21 cellular contexts compared by ENCODE assay signal in the genomic region with DNA sequence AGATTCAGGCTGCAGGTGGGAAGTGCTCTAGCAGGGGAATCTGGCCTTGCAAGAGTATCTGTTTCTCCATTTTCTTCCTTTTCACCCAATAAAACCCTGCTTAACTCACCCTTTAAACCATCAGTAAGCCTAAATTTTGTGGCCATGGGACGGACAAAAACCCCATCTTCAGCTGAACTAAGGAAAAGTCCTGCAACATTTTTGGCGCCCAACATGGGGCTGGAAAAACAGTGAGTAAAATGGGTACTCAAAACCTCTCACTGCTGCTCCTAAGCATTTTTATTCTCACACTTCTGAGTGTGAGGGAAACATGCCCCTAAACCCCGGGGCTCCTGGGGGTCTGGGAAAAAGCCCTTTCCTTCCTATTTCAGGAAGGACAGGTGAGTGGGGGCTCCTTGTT.
A peak's percentile ranks its signal among the peaks of the same experiment; 100 is the strongest.
DNase-seq lines count a peak whose midpoint lies in the region; ATAC-seq and TF ChIP-seq lines count a peak whose summit lies in the region.
"Had no signal": no experiment of that assay in that cellular context is flagged by ENCODE, and none has a peak within 500 bp of the region (broad histone marks: within the 10 kb centered on the region; RNA-seq: fewer than 3 reads in every experiment).

No MANE protein-coding gene starts in this region.

- intact Hi-C loops in left lung (cut with DNase I): no loop called here

- H3K4me1 ChIP-seq in neural progenitor cell (no peaks in the 10 kb centered on the region), left lung (no peaks in the 10 kb centered on the region)
- H3K4me1 ChIP-seq: Caco-2, foreskin keratinocyte, left ventricle myocardium inferior, spleen had no signal

- H3K36me3 Mint-ChIP-seq in neural progenitor cell: no peaks in the 10 kb centered on the region
- H3K36me3 Mint-ChIP-seq in effector memory CD8-positive, alpha-beta T cell (ENCODE audit: insufficient read depth): no peaks in the 10 kb centered on the region

- H2AFZ ChIP-seq in neural progenitor cell (replicated peaks): no peak overlapping the region

- no peaks in the 10 kb centered on the region for H3K27me3 Mint-ChIP-seq in neural progenitor cell (ENCODE audit: insufficient read depth, low read depth)
- no peaks in the 10 kb centered on the region for H3K27me3 Mint-ChIP-seq in effector memory CD8-positive, alpha-beta T cell
- H3K27me3 Mint-ChIP-seq: activated CD4-positive, alpha-beta T cell treated with anti-CD3 and anti-CD28 coated beads for 36 hours had no signal

- peaks cover 18% of the 10 kb centered on the region for H3K9me3 Mint-ChIP-seq in neural progenitor cell
- peaks cover 3 to 12% of the 10 kb centered on the region in 2 donors for H3K9me3 Mint-ChIP-seq in effector memory CD8-positive, alpha-beta T cell

- H3K27me3 ChIP-seq in neural progenitor cell: no peaks in the 10 kb centered on the region
- no peaks in the 10 kb centered on the region for H3K27me3 ChIP-seq in left lung
- H3K27me3 ChIP-seq: foreskin keratinocyte, spleen had no signal

- DNase-seq in NCI-H748 (lab: John Stamatoyannopoulos, UW; ENCODE audit: unreplicated experiment) (peak; percentile 32), NCI-H748 treated with DMSO at 0.1 percent for 48 hours (lab: John Stamatoyannopoulos, UW) (no peak), amniotic epithelial cell (ENCODE audit: low read depth) (peak; percentile 47), fibroblast of peridontal ligament (ENCODE audit: extremely low read depth) (peak; percentile 2), neural progenitor cell (ENCODE audit: low spot score) (peak; percentile 5), left lung (no peak), EL (no peak)
- no peak for DNase-seq in effector memory CD8-positive, alpha-beta T cell
- DNase-seq: activated CD4-positive, alpha-beta T cell treated with anti-CD3 and anti-CD28 coated beads for 36 hours; activated gamma-delta T cell; amygdala; effector memory CD4-positive, alpha-beta T cell; GF-D8; left ventricle myocardium inferior; NCI-H187 treated with DMSO at 0.1 percent for 48 hours; NCI-H446; RPMI8226; spleen; T-helper 9 cell had no signal

- H3K9ac ChIP-seq in neural progenitor cell: no peak overlapping the region

- no peak overlapping the region for H3K27ac Mint-ChIP-seq in neural progenitor cell
- H3K27ac Mint-ChIP-seq in effector memory CD8-positive, alpha-beta T cell: no peak overlapping the region
- H3K27ac Mint-ChIP-seq: activated CD4-positive, alpha-beta T cell treated with anti-CD3 and anti-CD28 coated beads for 36 hours had no signal

- H3K27ac ChIP-seq in neural progenitor cell (no peak overlapping the region), left lung (no peak overlapping the region)
- H3K27ac ChIP-seq: foreskin keratinocyte, left ventricle myocardium inferior, spleen had no signal

- H3K79me2 ChIP-seq in neural progenitor cell (ENCODE audit: low read depth): no peaks in the 10 kb centered on the region

- no peak for ATAC-seq in effector memory CD8-positive, alpha-beta T cell (replicated peaks)
- no peak for ATAC-seq in left lung
- ATAC-seq: activated CD4-positive, alpha-beta T cell treated with anti-CD3 and anti-CD28 coated beads for 36 hours; foreskin keratinocyte had no signal

- TF ChIP-seq CTCF in neural progenitor cell (IDR thresholded peaks at IDR 0.05) (no peak), left lung (IDR thresholded peaks at IDR 0.05) (no peak)

- no peaks in the 10 kb centered on the region for H3F3A ChIP-seq in neural progenitor cell (ENCODE audit: low read depth)

- H3K36me3 ChIP-seq in neural progenitor cell (no peaks in the 10 kb centered on the region), left lung (no peaks in the 10 kb centered on the region)
- H3K36me3 ChIP-seq: left ventricle myocardium inferior, spleen had no signal

- H3K4me3 Mint-ChIP-seq in neural progenitor cell: no peak overlapping the region
- no peak overlapping the region for H3K4me3 Mint-ChIP-seq in effector memory CD8-positive, alpha-beta T cell
- H3K4me3 Mint-ChIP-seq: activated CD4-positive, alpha-beta T cell treated with anti-CD3 and anti-CD28 coated beads for 36 hours had no signal

- no peaks in the 10 kb centered on the region for H4K20me1 ChIP-seq in neural progenitor cell (ENCODE audit: low read depth)

- H3K4me3 ChIP-seq in neural progenitor cell (no peak overlapping the region), left lung (no peak overlapping the region)
- H3K4me3 ChIP-seq: left ventricle myocardium inferior, spleen had no signal

- no peaks in the 10 kb centered on the region for H3K4me1 Mint-ChIP-seq in neural progenitor cell
- H3K4me1 Mint-ChIP-seq in effector memory CD8-positive, alpha-beta T cell (ENCODE audit: low read depth in 2 of 2): no peaks in the 10 kb centered on the region
- H3K4me1 Mint-ChIP-seq: activated CD4-positive, alpha-beta T cell treated with anti-CD3 and anti-CD28 coated beads for 36 hours had no signal

- H3K9me3 ChIP-seq in neural progenitor cell (ENCODE audit: low read depth): peaks cover 17% of the 10 kb centered on the region
- peaks cover 4 to 59% of the 10 kb centered on the region in 2 donors for H3K9me3 ChIP-seq in left lung

- H3K4me2 ChIP-seq in neural progenitor cell: no peak overlapping the region

Comparison
In these comparisons a context has a peak if more than half of its experiments do, and no peak if none do; other contexts are left out.
1. DNase-seq: peak in NCI-H748 (single experiment), amniotic epithelial cell (single experiment), fibroblast of peridontal ligament (single experiment) and neural progenitor cell (single experiment); none in NCI-H748 treated with DMSO at 0.1 percent for 48 hours (single experiment), effector memory CD8-positive, alpha-beta T cell (0 of 3), left lung (0 of 2) and EL (single experiment).